8 cellular contexts compared by ENCODE assay signal in the genomic region with DNA sequence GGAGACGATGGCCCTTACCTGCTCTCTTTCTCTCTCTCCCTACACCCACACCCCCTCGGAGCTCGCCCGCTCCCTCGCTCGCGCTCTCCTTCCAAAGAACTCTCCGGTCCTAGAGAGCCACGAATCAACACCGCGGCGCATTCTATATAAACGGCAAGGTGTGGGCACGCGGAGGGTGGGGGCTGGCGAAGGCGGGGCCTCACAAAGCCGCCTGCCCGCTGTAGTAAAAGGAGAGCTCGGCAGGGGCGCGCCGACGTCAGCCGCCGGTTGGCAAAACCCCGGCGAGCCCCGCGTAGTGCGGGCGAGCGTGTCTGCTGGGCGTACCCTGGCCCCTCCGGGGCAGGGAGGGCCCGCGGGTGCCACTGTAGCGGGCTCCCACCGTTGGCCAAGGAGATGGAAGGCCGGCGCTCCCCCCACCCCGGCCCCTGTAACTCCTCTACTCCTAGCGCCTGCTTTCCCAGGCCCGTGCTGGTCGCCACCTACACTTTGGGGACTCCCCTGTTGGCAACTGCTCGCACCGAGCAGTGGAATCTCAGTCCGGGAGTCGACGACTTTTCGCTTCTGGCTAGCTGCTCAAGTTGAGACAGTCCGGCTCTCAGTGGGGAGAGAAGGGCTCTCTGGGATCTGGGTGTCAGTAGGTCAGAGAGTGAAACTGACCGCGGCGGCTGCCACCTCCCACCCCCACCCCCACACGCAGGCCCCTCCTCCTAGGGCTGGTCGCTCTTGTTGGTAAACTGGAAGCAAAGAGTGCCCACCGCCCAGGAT.
DNase-seq lines count a peak whose midpoint lies in the region; TF ChIP-seq lines count a peak whose summit lies in the region.

No MANE protein-coding gene starts in this region.

- in situ Hi-C loops in SK-MEL-5 (cut with HindIII; ENCODE audit: low pct_unique_long_range_greater_than_20kb, low sequenced_read_pairs) = no loop called here

- no peak for DNase-seq in activated CD4-positive, alpha-beta T cell treated with anti-CD3 and anti-CD28 coated beads, Interleukin-2, amount 10 ng/mL, durations not matched to agents 7 days and 5 days
- DNase-seq in activated CD4-positive, alpha-beta T cell treated with anti-CD3 and anti-CD28 coated beads, Interleukin-2, amount 50 U/mL, for 48 hours = no peak
- DNase-seq in SK-MEL-5 (ENCODE audit: low read depth, low spot score) (peak; percentile 62), fibroblast of pulmonary artery (ENCODE audit: low read depth) (no peak), NCI-H2171 (lab: John Stamatoyannopoulos, UW) (no peak), NAMALWA (ENCODE audit: low spot score) (no peak), GM19240 (ENCODE audit: insufficient read length, low spot score) (no peak)

- TF ChIP-seq CTCF in fibroblast of pulmonary artery (IDR thresholded peaks at IDR 0.05; ENCODE audit: low read length, missing control alignments) = no peak

- H2AFZ ChIP-seq in neuron (ENCODE audit: low read depth, low read length) = peak overlapping the region; percentile 60

- peak overlapping the region; percentile 22 for H3K4me3 ChIP-seq in fibroblast of pulmonary artery (replicated peaks; ENCODE audit: low read depth, low read length)
- H3K4me3 ChIP-seq in neuron (ENCODE audit: low read length) = peak overlapping the region; percentile 73

- POLR2A ChIA-PET in activated CD4-positive, alpha-beta T cell treated with anti-CD3 and anti-CD28 coated beads, Interleukin-2, amount 10 ng/mL, durations not matched to agents 7 days and 5 days (lab: Charles Lee) = no interaction called here

- no peaks in the 10 kb centered on the region for H3K27me3 ChIP-seq in neuron (ENCODE audit: insufficient read depth, low read length)

- no peaks in the 10 kb centered on the region for H3K9me3 ChIP-seq in neuron (ENCODE audit: low read length)

- H3K27ac Mint-ChIP-seq in activated CD4-positive, alpha-beta T cell treated with anti-CD3 and anti-CD28 coated beads, Interleukin-2, amount 10 ng/mL, durations not matched to agents 7 days and 5 days = no peak overlapping the region

- H3K4me1 ChIP-seq in neuron (ENCODE audit: insufficient read depth, low read length) = peaks cover 20% of the 10 kb centered on the region

- CTCF ChIA-PET in activated CD4-positive, alpha-beta T cell treated with anti-CD3 and anti-CD28 coated beads, Interleukin-2, amount 10 ng/mL, durations not matched to agents 7 days and 5 days (lab: Charles Lee) = no interaction called here

- peak overlapping the region; percentile 49 for H3K4me3 Mint-ChIP-seq in activated CD4-positive, alpha-beta T cell treated with anti-CD3 and anti-CD28 coated beads, Interleukin-2, amount 10 ng/mL, durations not matched to agents 7 days and 5 days

- H3K36me3 Mint-ChIP-seq in activated CD4-positive, alpha-beta T cell treated with anti-CD3 and anti-CD28 coated beads, Interleukin-2, amount 10 ng/mL, durations not matched to agents 7 days and 5 days (ENCODE audit: low read depth) = no peaks in the 10 kb centered on the region

- H3K9me3 Mint-ChIP-seq in activated CD4-positive, alpha-beta T cell treated with anti-CD3 and anti-CD28 coated beads, Interleukin-2, amount 10 ng/mL, durations not matched to agents 7 days and 5 days = no peaks in the 10 kb centered on the region

- H3K36me3 ChIP-seq in neuron (ENCODE audit: insufficient read depth, low read length) = no peaks in the 10 kb centered on the region

- peaks cover 27% of the 10 kb centered on the region for H3K27me3 Mint-ChIP-seq in activated CD4-positive, alpha-beta T cell treated with anti-CD3 and anti-CD28 coated beads, Interleukin-2, amount 10 ng/mL, durations not matched to agents 7 days and 5 days

- H3K4me1 Mint-ChIP-seq in activated CD4-positive, alpha-beta T cell treated with anti-CD3 and anti-CD28 coated beads, Interleukin-2, amount 10 ng/mL, durations not matched to agents 7 days and 5 days = no peaks in the 10 kb centered on the region
